In genomic region chr5:177509991-177510566, GRCh38 we compare ENCODE assay signal across 8 cellular contexts. TPM values are rescaled to one million over a fixed set of nuclear protein-coding genes. Genes with fewer than 3 reads are reported as not detected.
A peak's percentile ranks its signal among the peaks of the same experiment; 100 is the strongest.
DNase-seq lines count a peak whose midpoint lies in the region; ATAC-seq and TF ChIP-seq lines count a peak whose summit lies in the region.

No MANE protein-coding gene starts in this region.

- H3K9me3 ChIP-seq in right cardiac atrium (ENCODE audit: control insufficient read depth, low read length) (no peaks in the 10 kb centered on the region), suprapubic skin (no peaks in the 10 kb centered on the region)

- H3K4me1 ChIP-seq in right cardiac atrium (ENCODE audit: control insufficient read depth, insufficient read depth, low read length) (no peaks in the 10 kb centered on the region), suprapubic skin (peaks cover 7% of the 10 kb centered on the region)

- TF ChIP-seq CTCF in endothelial cell (IDR thresholded peaks at IDR 0.05; ENCODE audit: unreplicated experiment) (no peak), suprapubic skin (IDR thresholded peaks at IDR 0.05) (no peak)

- peak overlapping the region; percentile 80 for H3K4me3 Mint-ChIP-seq in endothelial cell (ENCODE audit: unreplicated experiment)

- no peak overlapping the region for H3K27ac ChIP-seq in right cardiac atrium (ENCODE audit: low read length)
- no peak overlapping the region for H3K27ac ChIP-seq in suprapubic skin

- no peaks in the 10 kb centered on the region for H3K9me3 Mint-ChIP-seq in endothelial cell (ENCODE audit: unreplicated experiment)

- H3K4me1 Mint-ChIP-seq in endothelial cell (ENCODE audit: unreplicated experiment) = peaks cover 29% of the 10 kb centered on the region

- H3K27me3 ChIP-seq in right cardiac atrium (ENCODE audit: control insufficient read depth, insufficient read depth) = no peaks in the 10 kb centered on the region
- no peaks in the 10 kb centered on the region for H3K27me3 ChIP-seq in suprapubic skin

- H3K27ac Mint-ChIP-seq in endothelial cell (ENCODE audit: unreplicated experiment) = peak overlapping the region; percentile 93

- intact Hi-C loops in right cardiac atrium (cut with DNase I) (loop anchor here in 1 of 4 donors (10.0 kb wide), 1 partner anchor 195 kb away; the partner anchor contains the start of gene MXD3), left ventricle myocardium superior (cut with micrococcal nuclease) (no loop called here)

- H3K27me3 Mint-ChIP-seq in endothelial cell (ENCODE audit: unreplicated experiment) = peaks cover 17% of the 10 kb centered on the region

- peak in 1 of 2 donors; percentile 5 for ATAC-seq in right cardiac atrium
- no peak for ATAC-seq in left ventricle myocardium superior
- ATAC-seq in HG03342 (IDR thresholded peaks at IDR 0.05; ENCODE audit: unreplicated experiment) = peak; percentile 53

- TF ChIP-seq POLR2A in suprapubic skin (IDR thresholded peaks at IDR 0.05) = no peak

- H3K4me3 ChIP-seq in right cardiac atrium (ENCODE audit: low read length) (no peak overlapping the region), suprapubic skin (no peak overlapping the region)

- DNase-seq in right cardiac atrium (peak in 2 of 3 donors; percentile 35 to 41), left ventricle myocardium superior (no peak), endothelial cell (ENCODE audit: low spot score) (no peak), NCI-H1417 treated with DMSO at 0.1 percent for 48 hours (lab: John Stamatoyannopoulos, UW) (no peak), RKO (ENCODE audit: low spot score) (no peak), suprapubic skin (ENCODE audit: low spot score in 2 of 2) (no peak)
- DNase-seq in stimulated activated CD4-positive, alpha-beta T cell treated with anti-CD3 and anti-CD28 coated beads, Interleukin-4, amount 100 ng/mL, for 1 hour = no peak

- H3K36me3 Mint-ChIP-seq in endothelial cell (ENCODE audit: low read depth, unreplicated experiment) = peaks cover 40% of the 10 kb centered on the region

- H3K36me3 ChIP-seq in suprapubic skin = peaks cover 50% of the 10 kb centered on the region

- TF ChIP-seq EP300 in suprapubic skin (IDR thresholded peaks at IDR 0.05) = no peak

- WGBS in right cardiac atrium = 70% methylated on average over 11 of the region's 11 CpGs
- WGBS in suprapubic skin = 55% methylated on average over 4 of the region's 11 CpGs

RNA-seq across cellular contexts. Expression of gene DOK3, which starts 0.5 kb away (rescaled TPM):
- 1 to 10 TPM; 3.1 to 4.5 (median 3.9) TPM for total RNA-seq in right cardiac atrium
- 1.4 TPM for polyA plus RNA-seq in right cardiac atrium
- 3.4 TPM for total RNA-seq in left ventricle myocardium superior
- total RNA-seq in endothelial cell (ENCODE audit: unreplicated experiment) = 51.4 TPM
- total RNA-seq in suprapubic skin = 1 to 10 TPM in 3 of 4 donors, under 1 TPM in 1; 0.89 to 7.3 (median 1.8) TPM

RNA-seq across cellular contexts. Expression of gene DDX41, which starts 6.7 kb away (rescaled TPM):
- total RNA-seq in right cardiac atrium (10 to 100 TPM; 36.0 to 43.5 (median 40.3) TPM), left ventricle myocardium superior (29.8 TPM), endothelial cell (ENCODE audit: unreplicated experiment) (125 TPM), suprapubic skin (100 to 1,000 TPM in 2 of 4 donors, 10 to 100 TPM in 2; 83.8 to 148 (median 103) TPM)
- 30.5 TPM for polyA plus RNA-seq in right cardiac atrium

RNA-seq across cellular contexts. Expression of gene PDLIM7, which starts 12.7 kb away (rescaled TPM):
- total RNA-seq in right cardiac atrium = 10 to 100 TPM; 35.0 to 71.5 (median 47.0) TPM
- polyA plus RNA-seq in right cardiac atrium = 61.9 TPM
- total RNA-seq in left ventricle myocardium superior = 35.1 TPM
- 238 TPM for total RNA-seq in endothelial cell (ENCODE audit: unreplicated experiment)
- 10 to 100 TPM; 28.7 to 41.3 (median 32.0) TPM for total RNA-seq in suprapubic skin

RNA-seq across cellular contexts. Expression of gene DBN1, which starts 36.6 kb away (rescaled TPM):
- total RNA-seq in right cardiac atrium (10 to 100 TPM; 15.3 to 44.8 (median 25.3) TPM), left ventricle myocardium superior (22.4 TPM), endothelial cell (ENCODE audit: unreplicated experiment) (315 TPM), suprapubic skin (10 to 100 TPM; 13.1 to 43.4 (median 25.3) TPM)
- polyA plus RNA-seq in right cardiac atrium = 17.7 TPM

RNA-seq across cellular contexts. Expression of gene FAM193B, which starts 44.3 kb away (rescaled TPM):
- total RNA-seq in right cardiac atrium (10 to 100 TPM; 24.9 to 34.2 (median 27.7) TPM), left ventricle myocardium superior (26.4 TPM), endothelial cell (ENCODE audit: unreplicated experiment) (97.6 TPM), suprapubic skin (100 to 1,000 TPM in 1 of 4 donors, 10 to 100 TPM in 3; 55.6 to 328 (median 78.2) TPM)
- 41.8 TPM for polyA plus RNA-seq in right cardiac atrium

Comparison
In these comparisons a context has a peak if more than half of its experiments do, and no peak if none do; other contexts are left out.
1. DNase-seq: peak in right cardiac atrium (2 of 3); none in left ventricle myocardium superior (single experiment), endothelial cell (single experiment), NCI-H1417 treated with DMSO at 0.1 percent for 48 hours (single experiment), RKO (single experiment), stimulated activated CD4-positive, alpha-beta T cell treated with anti-CD3 and anti-CD28 coated beads, Interleukin-4, amount 100 ng/mL, for 1 hour (single experiment) and suprapubic skin (0 of 2).